In the genomic region with DNA sequence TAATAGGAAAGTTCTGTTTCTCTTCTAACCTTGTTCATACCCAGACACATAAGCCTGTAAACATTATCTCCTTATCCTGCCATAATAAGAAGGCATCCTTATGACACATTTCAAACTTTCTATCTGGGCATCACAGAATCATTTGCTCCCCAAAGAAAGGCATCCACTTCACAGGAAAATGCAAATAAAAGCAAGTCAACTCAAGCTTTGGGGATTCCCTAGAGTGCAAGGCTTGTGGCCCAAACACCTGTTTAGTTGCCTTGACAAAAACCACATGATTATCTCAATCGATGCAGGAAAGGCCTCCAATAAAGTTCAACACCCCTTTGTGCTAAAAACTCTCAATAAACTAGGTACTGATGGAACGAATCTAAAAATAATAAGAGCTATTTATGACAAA, we compare ENCODE assay signal across 14 cellular contexts.
DNase-seq lines count a peak whose midpoint lies in the region; ATAC-seq lines count a peak whose summit lies in the region.
"Had no signal": no experiment of that assay in that cellular context is flagged by ENCODE, and none has a peak within 500 bp of the region (broad histone marks: within the 10 kb centered on the region; RNA-seq: fewer than 3 reads in every experiment).

No MANE protein-coding gene starts in this region.

- ATAC-seq in GM21786 (IDR thresholded peaks at IDR 0.05; ENCODE audit: unreplicated experiment) (peak; percentile 89), HG03139 (IDR thresholded peaks at IDR 0.05; ENCODE audit: unreplicated experiment) (peak; percentile 90)
- ATAC-seq: activated CD4-positive, CD25-positive, alpha-beta regulatory T cell treated with anti-CD3 and anti-CD28 coated beads, Interleukin-2, amount 50 U/mL, for 24 hours had no signal

- DNase-seq in NCI-H2171 treated with DMSO at 0.1 percent for 48 hours (lab: John Stamatoyannopoulos, UW) (peak; percentile 39), NCI-H2171 (lab: John Stamatoyannopoulos, UW) (no peak), AML-193 (lab: John Stamatoyannopoulos, UW) (no peak), NCI-H774 (lab: John Stamatoyannopoulos, UW) (no peak), T-helper 9 cell (no peak)
- DNase-seq in stimulated activated CD4-positive, alpha-beta T cell treated with anti-CD3 and anti-CD28 coated beads, Interleukin-4, amount 100 ng/mL, for 24 hours, result no peak
- DNase-seq: 8988T, KBM-7, NCI-H2227 treated with DMSO at 0.1 percent for 48 hours, SIG-M5, trophoblast cell had no signal
